34 cellular contexts compared by ENCODE assay signal in the genomic region with DNA sequence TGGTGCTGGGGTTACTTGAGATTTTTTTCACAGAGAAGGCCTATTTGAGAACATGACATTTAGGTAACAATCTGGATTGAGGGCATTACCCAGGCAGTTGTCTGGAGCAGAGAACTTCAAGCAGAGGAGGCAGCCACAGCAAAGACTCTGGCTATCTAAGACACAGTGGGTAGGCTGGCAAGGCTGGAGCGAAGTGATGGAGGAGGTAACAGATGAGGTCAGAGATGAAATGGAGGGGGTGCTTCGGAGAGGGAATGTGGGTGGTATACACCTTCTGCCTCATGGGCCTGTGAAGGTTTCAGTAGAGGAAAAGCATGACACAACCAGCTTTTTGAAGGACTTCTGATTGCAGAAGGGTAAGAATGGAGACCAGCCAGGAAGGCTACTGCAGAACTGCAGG.
"Had no signal": no experiment of that assay in that cellular context is flagged by ENCODE, and none has a peak within 500 bp of the region (broad histone marks: within the 10 kb centered on the region; RNA-seq: fewer than 3 reads in every experiment).

No MANE protein-coding gene starts in this region.

- H3K27ac ChIP-seq: KMS-11 had no signal

- DNase-seq: Karpas-422, Kasumi-1, MG63, MM.1S, MV-4-11, NCI-H1048, NCI-H1092, NCI-H1092 treated with DMSO at 0.1 percent for 48 hours, NCI-H1105, NCI-H1105 treated with DMSO at 0.1 percent for 48 hours, NCI-H1417, NCI-H1417 treated with DMSO at 0.1 percent for 48 hours, NCI-H1436, NCI-H1436 treated with DMSO at 0.1 percent for 48 hours, NCI-H146, NCI-H1694, NCI-H1694 treated with DMSO at 0.1 percent for 48 hours, NCI-H187, NCI-H187 treated with DMSO at 0.1 percent for 48 hours, NCI-H1930, NCI-H2029, NCI-H2029 treated with DMSO at 0.1 percent for 48 hours, NCI-H2081, NCI-H2081 treated with DMSO at 0.1 percent for 48 hours, NCI-H2107, NCI-H2171, NCI-H2171 treated with DMSO at 0.1 percent for 48 hours, NCI-H2227 treated with DMSO at 0.1 percent for 48 hours, NCI-H226, NCI-H345, NCI-H446, NCI-H446 treated with DMSO at 0.1 percent for 48 hours, NCI-H510A had no signal

- H3K9me3 ChIP-seq: MG63 had no signal

- H3K4me2 ChIP-seq: KMS-11 had no signal

- H3K4me3 ChIP-seq: MG63 had no signal

- H3K27me3 ChIP-seq: MG63 had no signal

- H3K36me3 ChIP-seq: MG63 had no signal
